Comparison of ENCODE assay signal across 1 cellular context in genomic region chr5:57111993-57112392, GRCh38.
TF ChIP-seq lines count a peak whose summit lies in the region.

No MANE protein-coding gene starts in this region.

TF ChIP-seq in liver, 16 proteins besides CTCF, POLR2A, EP300 and RAD21 (continued from another document):
- TF ChIP-seq REST (IDR thresholded peaks at IDR 0.05) (peak; percentile 14), EGR1 (IDR thresholded peaks at IDR 0.05; ENCODE audit: low read depth in 2 of 2) (no peak), FOXA1 (IDR thresholded peaks at IDR 0.05) (no peak), HNF4G (IDR thresholded peaks at IDR 0.05) (no peak), GABPA (IDR thresholded peaks at IDR 0.05 in 1 of 2, conservative IDR thresholded peaks at IDR 0.05 in 1 of 2) (no peak), ZBTB33 (IDR thresholded peaks at IDR 0.05) (no peak), HNF4A (conservative IDR thresholded peaks at IDR 0.05) (peak; percentile 62 to 74), TAF1 (conservative IDR thresholded peaks at IDR 0.05) (no peak), SP1 (IDR thresholded peaks at IDR 0.05) (peak; percentile 76), ATF3 (IDR thresholded peaks at IDR 0.05) (no peak), FOXA2 (IDR thresholded peaks at IDR 0.05) (peak; percentile 14), MAX (IDR thresholded peaks at IDR 0.05) (peak; percentile 49), NR2F2 (IDR thresholded peaks at IDR 0.05) (peak; percentile 78), JUND (IDR thresholded peaks at IDR 0.05) (peak in 1 of 2 donors; percentile 54)
TF ChIP-seq in liver: peak in this region for 9.
